ENCODE assay signal across 1 cellular context in genomic region chr15:60044636-60045273, GRCh38.
TF ChIP-seq lines count a peak whose summit lies in the region.

No MANE protein-coding gene starts in this region.

TF ChIP-seq in HEK293, 187 proteins besides CTCF, POLR2A, EP300 and RAD21 (continued from another document):
- TF ChIP-seq, protein P1, sequence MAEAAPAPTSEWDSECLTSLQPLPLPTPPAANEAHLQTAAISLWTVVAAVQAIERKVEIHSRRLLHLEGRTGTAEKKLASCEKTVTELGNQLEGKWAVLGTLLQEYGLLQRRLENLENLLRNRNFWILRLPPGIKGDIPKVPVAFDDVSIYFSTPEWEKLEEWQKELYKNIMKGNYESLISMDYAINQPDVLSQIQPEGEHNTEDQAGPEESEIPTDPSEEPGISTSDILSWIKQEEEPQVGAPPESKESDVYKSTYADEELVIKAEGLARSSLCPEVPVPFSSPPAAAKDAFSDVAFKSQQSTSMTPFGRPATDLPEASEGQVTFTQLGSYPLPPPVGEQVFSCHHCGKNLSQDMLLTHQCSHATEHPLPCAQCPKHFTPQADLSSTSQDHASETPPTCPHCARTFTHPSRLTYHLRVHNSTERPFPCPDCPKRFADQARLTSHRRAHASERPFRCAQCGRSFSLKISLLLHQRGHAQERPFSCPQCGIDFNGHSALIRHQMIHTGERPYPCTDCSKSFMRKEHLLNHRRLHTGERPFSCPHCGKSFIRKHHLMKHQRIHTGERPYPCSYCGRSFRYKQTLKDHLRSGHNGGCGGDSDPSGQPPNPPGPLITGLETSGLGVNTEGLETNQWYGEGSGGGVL (tag by site-specific recombination; IDR thresholded peaks at IDR 0.05): no peak
- TF ChIP-seq ZIC2 (tag by site-specific recombination; IDR thresholded peaks at IDR 0.05) (peak; percentile 70), IKZF3 (tag by site-specific recombination; IDR thresholded peaks at IDR 0.05) (0 out of 2 replicates have a peak, but pooled peaks have one; percentile 30), ZNF366 (tag by site-specific recombination; conservative IDR thresholded peaks at IDR 0.05) (no peak), SCRT1 (tag by site-specific recombination; IDR thresholded peaks at IDR 0.05; ENCODE audit: borderline replicate concordance) (peak; percentile 30; the same call in 1 of the 2 replicates), YY1 (tag by site-specific recombination; IDR thresholded peaks at IDR 0.05) (no peak), REPIN1 (tag by site-specific recombination; IDR thresholded peaks at IDR 0.05; ENCODE audit: low read depth) (no peak), ZNF16 (tag by site-specific recombination; IDR thresholded peaks at IDR 0.05; ENCODE audit: low read depth) (no peak), ZNF157 (tag by site-specific recombination; IDR thresholded peaks at IDR 0.05) (no peak), RBAK (tag by site-specific recombination; IDR thresholded peaks at IDR 0.05) (no peak), ZNF274 (IDR thresholded peaks at IDR 0.05; ENCODE audit: low read length) (no peak), ZNF274 (tag by site-specific recombination; IDR thresholded peaks at IDR 0.05; ENCODE audit: borderline replicate concordance) (no peak), ZBTB48 (tag by site-specific recombination; IDR thresholded peaks at IDR 0.05) (no peak), ZNF510 (tag by site-specific recombination; IDR thresholded peaks at IDR 0.05; ENCODE audit: insufficient replicate concordance) (no peak), HOXD13 (CRISPR knock-in tag; IDR thresholded peaks at IDR 0.05; ENCODE audit: borderline replicate concordance) (no peak), ZNF701 (tag by site-specific recombination; IDR thresholded peaks at IDR 0.05) (no peak), ZNF555 (tag by site-specific recombination; conservative IDR thresholded peaks at IDR 0.05) (no peak), ZNF184 (tag by site-specific recombination; IDR thresholded peaks at IDR 0.05) (no peak), ZNF280D (tag by site-specific recombination; IDR thresholded peaks at IDR 0.05) (no peak), GLIS1 (tag by site-specific recombination; IDR thresholded peaks at IDR 0.05) (peak; percentile 20; the same call in 1 of the 2 replicates)
TF ChIP-seq in HEK293: peak in this region for 15.
